Comparison of ENCODE assay signal across 8 cellular contexts in the genomic region with DNA sequence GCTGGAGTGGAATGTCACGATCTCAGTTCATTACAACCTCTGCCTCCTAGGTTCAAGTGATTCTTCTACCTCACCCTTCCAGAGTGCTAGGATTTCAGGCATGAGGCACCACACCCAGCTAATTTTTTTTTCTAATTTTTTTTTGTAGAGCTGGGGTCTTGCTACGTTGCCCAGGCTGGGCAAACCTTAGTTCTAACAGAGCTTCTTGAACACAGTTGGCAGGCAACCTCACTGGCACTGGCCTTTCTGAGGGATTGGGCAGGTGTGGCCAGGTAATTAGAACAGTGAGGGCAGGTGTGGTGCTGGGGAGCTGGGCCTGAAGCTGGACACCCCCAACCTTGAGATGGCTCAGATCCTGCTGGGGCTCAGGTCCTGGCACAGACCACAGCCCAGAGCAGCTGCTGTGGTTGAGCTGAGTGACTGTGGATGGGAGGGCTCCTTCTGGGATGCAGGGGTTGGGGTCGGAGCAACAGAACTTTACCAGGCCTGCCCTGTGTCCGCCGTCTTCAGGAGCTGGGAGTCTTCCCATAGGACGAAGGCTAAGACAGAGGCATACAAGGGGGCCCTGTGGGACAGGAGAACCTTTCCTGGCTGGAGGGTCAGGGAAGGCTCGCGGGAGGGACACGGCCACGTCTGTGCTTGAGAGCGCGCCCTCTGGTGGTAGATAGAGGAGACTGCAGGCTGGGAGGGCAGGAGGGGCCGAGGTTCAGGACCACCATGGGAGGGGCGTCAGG. TPM values are rescaled to one million over a fixed set of nuclear protein-coding genes. Genes with fewer than 3 reads are reported as not detected.
DNase-seq lines count a peak whose midpoint lies in the region; ATAC-seq and TF ChIP-seq lines count a peak whose summit lies in the region.

No MANE protein-coding gene starts in this region.

- H3K4me1 ChIP-seq in breast epithelium, result no peaks in the 10 kb centered on the region
- H3K4me1 ChIP-seq in lower lobe of right lung, result no peaks in the 10 kb centered on the region
- H3K4me1 ChIP-seq in thyroid gland, result no peaks in the 10 kb centered on the region

- intact Hi-C loops in breast epithelium (cut with DNase I; ENCODE audit: low total_unique reads) (no loop called here), lower lobe of right lung (cut with DNase I) (no loop called here), thyroid gland (cut with DNase I) (loop anchor here (10.0 kb wide), 1 partner anchor 46 kb away; a partner anchor contains a TSS)

- H3K27ac Mint-ChIP-seq in T-helper 2 cell treated with Interferon-gamma antibody and Interleukin-4, amounts not matched to agents 5 μg/mL and 100 μg/mL, for 36 hours, result no peak overlapping the region

- no peaks in the 10 kb centered on the region for H3K36me3 Mint-ChIP-seq in T-helper 2 cell treated with Interferon-gamma antibody and Interleukin-4, amounts not matched to agents 5 μg/mL and 100 μg/mL, for 36 hours (ENCODE audit: low read depth)

- no peak overlapping the region for H3K4me3 Mint-ChIP-seq in T-helper 2 cell treated with Interferon-gamma antibody and Interleukin-4, amounts not matched to agents 5 μg/mL and 100 μg/mL, for 36 hours

- H3K9me3 ChIP-seq in breast epithelium, result peaks cover 21% of the 10 kb centered on the region in 2 donors
- peaks cover 5% of the 10 kb centered on the region for H3K9me3 ChIP-seq in lower lobe of right lung
- H3K9me3 ChIP-seq in thyroid gland, result no peaks in the 10 kb centered on the region

- peaks cover 0 to under 1% of the 10 kb centered on the region in 2 donors for H3K27me3 ChIP-seq in breast epithelium
- H3K27me3 ChIP-seq in lower lobe of right lung (ENCODE audit: low read depth), result peaks cover 9% of the 10 kb centered on the region
- H3K27me3 ChIP-seq in thyroid gland, result no peaks in the 10 kb centered on the region

- H3K27me3 Mint-ChIP-seq in T-helper 2 cell treated with Interferon-gamma antibody and Interleukin-4, amounts not matched to agents 5 μg/mL and 100 μg/mL, for 36 hours (ENCODE audit: low read depth), result no peaks in the 10 kb centered on the region

- peak; percentile 50 for DNase-seq in SKM-1 treated with dmso at 0.1 percent for 144 hours (lab: John Stamatoyannopoulos, UW; ENCODE audit: unreplicated experiment)
- DNase-seq in SKM-1 (lab: John Stamatoyannopoulos, UW; ENCODE audit: unreplicated experiment), result no peak
- DNase-seq in T-helper 2 cell treated with Interferon-gamma antibody and Interleukin-4, amounts not matched to agents 5 μg/mL and 100 μg/mL, for 36 hours (ENCODE audit: low spot score), result peak; percentile 14
- no peak for DNase-seq in breast epithelium (ENCODE audit: low spot score in 2 of 2)
- peak; percentile 51 for DNase-seq in lower lobe of right lung
- DNase-seq in thyroid gland, result peak; percentile 28 to 36
- DNase-seq in DMS153 treated with DMSO at 0.1 percent for 48 hours (lab: John Stamatoyannopoulos, UW; ENCODE audit: unreplicated experiment), result no peak
- DNase-seq in NCI-H2107 (lab: John Stamatoyannopoulos, UW), result no peak

- no peak overlapping the region for H3K4me3 ChIP-seq in breast epithelium
- H3K4me3 ChIP-seq in lower lobe of right lung, result no peak overlapping the region
- no peak overlapping the region for H3K4me3 ChIP-seq in thyroid gland (replicated peaks in 1 of 3)

- WGBS in thyroid gland, 2 donors, result 28 to 37% methylated on average over 14 of the region's 14 CpGs

- H3K4me1 Mint-ChIP-seq in T-helper 2 cell treated with Interferon-gamma antibody and Interleukin-4, amounts not matched to agents 5 μg/mL and 100 μg/mL, for 36 hours (ENCODE audit: low read depth), result peaks cover 7% of the 10 kb centered on the region

- peaks cover 17% of the 10 kb centered on the region for H3K9me3 Mint-ChIP-seq in T-helper 2 cell treated with Interferon-gamma antibody and Interleukin-4, amounts not matched to agents 5 μg/mL and 100 μg/mL, for 36 hours

- ATAC-seq in lower lobe of right lung, result peak; percentile 66 to 76

- TF ChIP-seq CTCF in breast epithelium (IDR thresholded peaks at IDR 0.05), result peak; percentile 44 to 69 (median 60)
- TF ChIP-seq CTCF in lower lobe of right lung (IDR thresholded peaks at IDR 0.05), result peak; percentile 85
- peak; percentile 57 to 82 (median 71) for TF ChIP-seq CTCF in thyroid gland (IDR thresholded peaks at IDR 0.05)

- H3K36me3 ChIP-seq in breast epithelium (no peaks in the 10 kb centered on the region), lower lobe of right lung (no peaks in the 10 kb centered on the region), thyroid gland (no peaks in the 10 kb centered on the region)

- TF ChIP-seq POLR2A in breast epithelium (IDR thresholded peaks at IDR 0.05) (no peak), thyroid gland (IDR thresholded peaks at IDR 0.05) (no peak)

- no peak overlapping the region for H3K27ac ChIP-seq in breast epithelium
- H3K27ac ChIP-seq in lower lobe of right lung, result no peak overlapping the region
- H3K27ac ChIP-seq in thyroid gland, result no peak overlapping the region

RNA-seq across cellular contexts. Expression of a gene that starts 48.2 kb away (rescaled TPM):
- total RNA-seq in breast epithelium (not detected), lower lobe of right lung (0.24 TPM), thyroid gland (not detected)

Comparison
In these comparisons a context has a peak if more than half of its experiments do, and no peak if none do; other contexts are left out.
1. DNase-seq: peak in SKM-1 treated with dmso at 0.1 percent for 144 hours (single experiment), T-helper 2 cell treated with Interferon-gamma antibody and Interleukin-4, amounts not matched to agents 5 μg/mL and 100 μg/mL, for 36 hours (single experiment), lower lobe of right lung (single experiment) and thyroid gland (2 of 2); none in SKM-1 (single experiment), breast epithelium (0 of 2), DMS153 treated with DMSO at 0.1 percent for 48 hours (single experiment) and NCI-H2107 (single experiment).
2. Peak in every context shown above with its lines, with median percentiles within 50 percentile points of each other: CTCF ChIP-seq.